In the genomic region with DNA sequence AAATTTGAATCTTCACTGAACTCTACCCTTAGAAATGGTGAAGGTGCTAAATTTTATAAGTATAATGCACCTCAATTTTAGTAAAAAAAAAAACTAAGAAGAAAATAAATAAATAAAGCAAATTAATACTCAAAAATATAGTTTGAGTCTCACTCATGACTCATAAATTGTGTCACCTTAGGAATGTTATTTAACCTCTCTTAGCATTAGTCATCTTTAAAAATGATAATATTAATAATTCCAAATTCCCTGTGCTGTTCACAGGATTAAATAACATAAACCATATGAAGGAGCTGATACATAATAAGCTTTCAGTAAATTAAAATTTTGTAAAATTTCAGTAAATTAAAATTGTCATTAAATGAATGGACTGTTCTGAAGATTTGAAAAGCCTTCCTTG, we compare ENCODE assay signal across 1 cellular context.
TF ChIP-seq lines count a peak whose summit lies in the region.

No MANE protein-coding gene starts in this region.

TF ChIP-seq in SK-N-SH, 30 proteins besides CTCF, POLR2A, EP300 and RAD21 (continued from another document):
- TF ChIP-seq MEF2A (IDR thresholded peaks at IDR 0.05; ENCODE audit: borderline replicate concordance, low read depth) (no peak), SMC3 (IDR thresholded peaks at IDR 0.05; ENCODE audit: low read depth, low read length) (no peak)
- TF ChIP-seq, protein P1, sequence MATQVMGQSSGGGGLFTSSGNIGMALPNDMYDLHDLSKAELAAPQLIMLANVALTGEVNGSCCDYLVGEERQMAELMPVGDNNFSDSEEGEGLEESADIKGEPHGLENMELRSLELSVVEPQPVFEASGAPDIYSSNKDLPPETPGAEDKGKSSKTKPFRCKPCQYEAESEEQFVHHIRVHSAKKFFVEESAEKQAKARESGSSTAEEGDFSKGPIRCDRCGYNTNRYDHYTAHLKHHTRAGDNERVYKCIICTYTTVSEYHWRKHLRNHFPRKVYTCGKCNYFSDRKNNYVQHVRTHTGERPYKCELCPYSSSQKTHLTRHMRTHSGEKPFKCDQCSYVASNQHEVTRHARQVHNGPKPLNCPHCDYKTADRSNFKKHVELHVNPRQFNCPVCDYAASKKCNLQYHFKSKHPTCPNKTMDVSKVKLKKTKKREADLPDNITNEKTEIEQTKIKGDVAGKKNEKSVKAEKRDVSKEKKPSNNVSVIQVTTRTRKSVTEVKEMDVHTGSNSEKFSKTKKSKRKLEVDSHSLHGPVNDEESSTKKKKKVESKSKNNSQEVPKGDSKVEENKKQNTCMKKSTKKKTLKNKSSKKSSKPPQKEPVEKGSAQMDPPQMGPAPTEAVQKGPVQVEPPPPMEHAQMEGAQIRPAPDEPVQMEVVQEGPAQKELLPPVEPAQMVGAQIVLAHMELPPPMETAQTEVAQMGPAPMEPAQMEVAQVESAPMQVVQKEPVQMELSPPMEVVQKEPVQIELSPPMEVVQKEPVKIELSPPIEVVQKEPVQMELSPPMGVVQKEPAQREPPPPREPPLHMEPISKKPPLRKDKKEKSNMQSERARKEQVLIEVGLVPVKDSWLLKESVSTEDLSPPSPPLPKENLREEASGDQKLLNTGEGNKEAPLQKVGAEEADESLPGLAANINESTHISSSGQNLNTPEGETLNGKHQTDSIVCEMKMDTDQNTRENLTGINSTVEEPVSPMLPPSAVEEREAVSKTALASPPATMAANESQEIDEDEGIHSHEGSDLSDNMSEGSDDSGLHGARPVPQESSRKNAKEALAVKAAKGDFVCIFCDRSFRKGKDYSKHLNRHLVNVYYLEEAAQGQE (IDR thresholded peaks at IDR 0.05; ENCODE audit: low read depth, low read length) = no peak
